ENCODE assay signal across 8 cellular contexts in the genomic region with DNA sequence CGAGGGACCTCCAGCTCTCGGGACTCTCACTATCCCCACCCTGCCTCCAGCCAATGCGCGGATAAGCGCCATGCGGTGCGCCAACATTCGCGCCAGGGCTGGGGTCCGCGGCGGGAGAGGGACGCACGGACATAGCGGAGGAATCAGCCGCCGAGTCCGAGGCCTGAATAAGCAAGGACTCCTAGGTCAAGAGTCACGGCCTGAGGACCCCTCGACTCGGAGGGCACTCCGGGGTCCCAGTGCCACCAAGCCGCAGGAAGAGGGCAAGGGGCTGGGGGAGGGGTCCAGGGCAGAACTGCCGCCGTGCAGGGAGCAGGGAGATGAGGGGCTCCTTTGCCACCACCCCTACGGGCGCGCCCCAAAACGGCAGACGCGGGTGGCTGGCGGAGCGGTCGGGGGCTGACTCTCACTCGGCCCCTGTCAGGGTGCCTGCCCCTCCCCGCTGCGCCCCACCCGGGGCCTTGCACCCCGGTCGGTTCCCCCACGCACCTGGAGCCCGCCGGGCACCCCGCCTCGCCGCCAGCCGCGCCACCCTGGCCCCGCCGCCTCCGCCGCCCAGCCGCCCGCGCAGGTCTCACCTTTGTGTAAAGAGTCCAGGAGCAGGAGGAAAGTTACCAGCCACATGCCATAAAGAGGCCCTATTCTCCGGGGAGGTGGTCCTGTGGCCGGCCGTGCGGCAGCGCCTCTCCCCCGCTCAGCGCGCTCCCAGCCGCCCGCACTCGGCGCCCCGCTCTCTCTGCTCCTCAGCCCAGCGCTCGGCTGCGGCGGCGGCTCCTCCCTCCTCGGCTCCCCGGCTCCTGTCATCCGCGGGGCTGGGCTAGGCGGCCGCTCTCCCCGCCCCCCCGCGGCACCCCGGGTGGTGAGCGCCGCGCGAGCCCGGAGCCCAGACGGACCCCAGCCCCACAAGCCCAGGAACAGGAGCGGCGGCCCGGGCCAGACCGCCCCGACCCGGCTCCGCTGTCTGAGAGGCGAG. TPM values are rescaled to one million over a fixed set of nuclear protein-coding genes. Genes with fewer than 3 reads are reported as not detected.
DNase-seq lines count a peak whose midpoint lies in the region; ATAC-seq lines count a peak whose summit lies in the region.

Gene DSCAML1 (minus strand): TSS at position 761 of the 973 bp plus-strand sequence. CDS start 137 bp downstream, at position 624.

- peak within 1 kb of the TSS; percentile 36 for H3K4me3 Mint-ChIP-seq in T-helper 1 cell treated with Interleukin-12 subunit alpha and Interleukin-12 subunit beta and Interleukin-4 antibody, amounts not matched to agents 30 μg/mL and 1 μg/mL, for 36 hours
- peak within 1 kb of the TSS; percentile 26 to 81 (median 71) for H3K4me3 Mint-ChIP-seq in naive thymus-derived CD4-positive, alpha-beta T cell

- peak within 1 kb of the TSS; percentile 39 for H3K4me3 ChIP-seq in effector memory CD4-positive, alpha-beta T cell (ENCODE audit: insufficient read depth, low read depth, low read length, poor library complexity, severe bottlenecking)
- peak within 1 kb of the TSS; percentile 30 for H3K4me3 ChIP-seq in naive thymus-derived CD4-positive, alpha-beta T cell (ENCODE audit: low read length)
- H3K4me3 ChIP-seq in urinary bladder (ENCODE audit: low read depth, low read length): peak within 1 kb of the TSS; percentile 31

- H3K27me3 ChIP-seq in effector memory CD4-positive, alpha-beta T cell (replicated peaks; ENCODE audit: control insufficient read depth, insufficient read depth, low read length, poor library complexity, severe bottlenecking): peaks cover 33% of the 10 kb centered on the region
- H3K27me3 ChIP-seq in naive thymus-derived CD4-positive, alpha-beta T cell (ENCODE audit: control insufficient read depth in 2 of 2, insufficient read depth in 2 of 2, low read length in 2 of 2): peaks cover 22 to 34% of the 10 kb centered on the region in 2 donors

- DNase-seq in D341Med (ENCODE audit: low spot score) (peak; percentile 83), SIG-M5 (lab: John Stamatoyannopoulos, UW) (no peak), ureter (ENCODE audit: low spot score) (no peak)
- DNase-seq in effector memory CD4-positive, alpha-beta T cell: peak in 1 of 3 donors; percentile 6
- DNase-seq in naive thymus-derived CD4-positive, alpha-beta T cell: peak in 7 of 9 donors; percentile 16 to 47 (median 34)

- peaks cover 22% of the 10 kb centered on the region for H3K4me1 ChIP-seq in effector memory CD4-positive, alpha-beta T cell (ENCODE audit: control insufficient read depth, insufficient read depth, low read length, poor library complexity, severe bottlenecking)
- H3K4me1 ChIP-seq in naive thymus-derived CD4-positive, alpha-beta T cell (ENCODE audit: control insufficient read depth in 2 of 2, insufficient read depth in 2 of 2, low read length in 2 of 2): peaks cover 0 to 15% of the 10 kb centered on the region in 2 donors
- peaks cover 2% of the 10 kb centered on the region for H3K4me1 ChIP-seq in urinary bladder (ENCODE audit: insufficient read depth)

- WGBS in urinary bladder: 2% methylated on average over 97 of the region's 97 CpGs

- H3K4me1 Mint-ChIP-seq in T-helper 1 cell treated with Interleukin-12 subunit alpha and Interleukin-12 subunit beta and Interleukin-4 antibody, amounts not matched to agents 30 μg/mL and 1 μg/mL, for 36 hours (ENCODE audit: low read depth): peaks cover 5% of the 10 kb centered on the region
- peaks cover 3 to 26% (median 18%) of the 10 kb centered on the region in 7 donors for H3K4me1 Mint-ChIP-seq in naive thymus-derived CD4-positive, alpha-beta T cell

- no peak within 1 kb of the TSS for H3K27ac ChIP-seq in effector memory CD4-positive, alpha-beta T cell (ENCODE audit: insufficient read depth, low read length, poor library complexity, severe bottlenecking)
- no peak within 1 kb of the TSS for H3K27ac ChIP-seq in naive thymus-derived CD4-positive, alpha-beta T cell (ENCODE audit: low read depth, low read length)
- H3K27ac ChIP-seq in urinary bladder (ENCODE audit: low read depth): no peak within 1 kb of the TSS

- H3K27ac Mint-ChIP-seq in T-helper 1 cell treated with Interleukin-12 subunit alpha and Interleukin-12 subunit beta and Interleukin-4 antibody, amounts not matched to agents 30 μg/mL and 1 μg/mL, for 36 hours: no peak within 1 kb of the TSS
- peak within 1 kb of the TSS in 2 of 9 donors; percentile 27 to 30 for H3K27ac Mint-ChIP-seq in naive thymus-derived CD4-positive, alpha-beta T cell

- H3K9me3 Mint-ChIP-seq in T-helper 1 cell treated with Interleukin-12 subunit alpha and Interleukin-12 subunit beta and Interleukin-4 antibody, amounts not matched to agents 30 μg/mL and 1 μg/mL, for 36 hours: no peaks in the 10 kb centered on the region
- H3K9me3 Mint-ChIP-seq in naive thymus-derived CD4-positive, alpha-beta T cell: no peaks in the 10 kb centered on the region

- intact Hi-C loops in naive thymus-derived CD4-positive, alpha-beta T cell (cut with micrococcal nuclease): no loop called here

- H3K36me3 Mint-ChIP-seq in T-helper 1 cell treated with Interleukin-12 subunit alpha and Interleukin-12 subunit beta and Interleukin-4 antibody, amounts not matched to agents 30 μg/mL and 1 μg/mL, for 36 hours (ENCODE audit: low read depth): peaks cover 4% of the 10 kb centered on the region
- peaks cover 0 to 4% (median 0%) of the 10 kb centered on the region in 5 donors for H3K36me3 Mint-ChIP-seq in naive thymus-derived CD4-positive, alpha-beta T cell

- H3K9me3 ChIP-seq in effector memory CD4-positive, alpha-beta T cell (ENCODE audit: control insufficient read depth, low read length): no peaks in the 10 kb centered on the region
- H3K9me3 ChIP-seq in naive thymus-derived CD4-positive, alpha-beta T cell (ENCODE audit: control insufficient read depth in 2 of 3, low read length in 3 of 3): no peaks in the 10 kb centered on the region

- no peaks in the 10 kb centered on the region for H3K36me3 ChIP-seq in effector memory CD4-positive, alpha-beta T cell (ENCODE audit: control insufficient read depth, insufficient read depth, low read length)
- no peaks in the 10 kb centered on the region for H3K36me3 ChIP-seq in naive thymus-derived CD4-positive, alpha-beta T cell (ENCODE audit: control insufficient read depth in 2 of 3, insufficient read depth in 3 of 3, low read length in 3 of 3)
- H3K36me3 ChIP-seq in urinary bladder (ENCODE audit: insufficient read depth): no peaks in the 10 kb centered on the region

- peak; percentile 85 for ATAC-seq in naive thymus-derived CD4-positive, alpha-beta T cell
- ATAC-seq in HG02759 (IDR thresholded peaks at IDR 0.05; ENCODE audit: unreplicated experiment): no peak

- CTCF ChIA-PET in naive thymus-derived CD4-positive, alpha-beta T cell (lab: Charles Lee): no interaction called here

- POLR2A ChIA-PET in naive thymus-derived CD4-positive, alpha-beta T cell (lab: Charles Lee): no interaction called here

- H3K27me3 Mint-ChIP-seq in T-helper 1 cell treated with Interleukin-12 subunit alpha and Interleukin-12 subunit beta and Interleukin-4 antibody, amounts not matched to agents 30 μg/mL and 1 μg/mL, for 36 hours (ENCODE audit: low read depth): peaks cover 71% of the 10 kb centered on the region
- H3K27me3 Mint-ChIP-seq in naive thymus-derived CD4-positive, alpha-beta T cell: peaks cover 49 to 79% (median 50%) of the 10 kb centered on the region in 5 donors

RNA-seq across cellular contexts. Expression of gene DSCAML1, which starts in this region (rescaled TPM):
- 1 to 10 TPM in 1 of 5 experiments, under 1 TPM in 4; 0.17 to 1.3 (median 0.60) TPM for total RNA-seq in naive thymus-derived CD4-positive, alpha-beta T cell
- not detected for polyA plus RNA-seq in naive thymus-derived CD4-positive, alpha-beta T cell
- 2.0 TPM for total RNA-seq in urinary bladder
- 1.4 TPM for polyA plus RNA-seq in urinary bladder
- total RNA-seq in ureter: 0.81 TPM

Comparison
In these comparisons a context has a peak if more than half of its experiments do, and no peak if none do; other contexts are left out.
1. DNase-seq: peak in D341Med (single experiment) and naive thymus-derived CD4-positive, alpha-beta T cell (7 of 9); none in SIG-M5 (single experiment) and ureter (single experiment).
2. Peak in every context shown above with its lines, with median percentiles within 50 percentile points of each other: H3K4me3 ChIP-seq.